8 cellular contexts compared by ENCODE assay signal in the genomic region with DNA sequence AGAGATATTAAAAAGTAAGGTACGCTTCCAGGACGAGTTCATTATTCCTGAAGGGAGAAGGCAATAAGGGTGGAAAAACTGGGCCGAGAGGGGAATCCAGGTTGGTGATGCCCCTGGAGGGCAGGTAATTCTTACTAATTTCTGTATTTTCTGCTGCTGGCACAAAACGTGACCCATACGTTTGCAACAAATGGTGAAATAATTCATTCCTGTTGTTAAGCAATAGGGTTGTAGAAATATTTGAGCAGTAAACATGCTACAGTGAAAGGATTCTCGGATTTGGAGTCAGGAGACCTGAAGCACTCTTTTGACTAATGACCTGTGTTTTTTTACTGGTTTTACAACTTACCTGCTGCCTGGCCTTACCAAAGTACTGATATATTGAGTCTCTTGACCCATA. TPM values are rescaled to one million over a fixed set of nuclear protein-coding genes. Genes with fewer than 3 reads are reported as not detected.
A peak's percentile ranks its signal among the peaks of the same experiment; 100 is the strongest.
DNase-seq lines count a peak whose midpoint lies in the region; ATAC-seq and TF ChIP-seq lines count a peak whose summit lies in the region.

No MANE protein-coding gene starts in this region.

- H3F3A ChIP-seq in smooth muscle cell (ENCODE audit: low read depth): peaks cover 36% of the 10 kb centered on the region

- no peaks in the 10 kb centered on the region for H3K27me3 Mint-ChIP-seq in activated T-helper 1 cell treated with anti-CD3 and anti-CD28 coated beads, Interleukin-12 subunit alpha, Interleukin-12 subunit beta, Interleukin-2, Interleukin-4 antibody, amounts not matched to agents 30 ng/mL and 10 ng/mL and 1 ng/mL, durations not matched to agents 14 hours and 24 hours and 36 hours (ENCODE audit: insufficient read depth)

- H3K27ac ChIP-seq in HEK293 (ENCODE audit: extremely low read depth, low read depth, low read length): no peak overlapping the region
- H3K27ac ChIP-seq in smooth muscle cell (ENCODE audit: low read depth): peak overlapping the region; percentile 98

- peaks cover 46% of the 10 kb centered on the region for H3K79me2 ChIP-seq in smooth muscle cell (ENCODE audit: low read depth)

- no peak for ATAC-seq in GM19463 (IDR thresholded peaks at IDR 0.05; ENCODE audit: unreplicated experiment)

- H3K4me3 ChIP-seq in HEK293 (ENCODE audit: low read depth, low read length): peak overlapping the region; percentile 73
- peak overlapping the region; percentile 99 for H3K4me3 ChIP-seq in iPS-11a (ENCODE audit: low read depth, low read length)
- H3K4me3 ChIP-seq in smooth muscle cell: peak overlapping the region; percentile 93

- CTCF ChIA-PET in HEK293 (lab: Yijun Ruan, JAX): interaction anchor here (0.6 kb wide), 1 partner anchor 594 kb away, joined by 3 read pairs; no protein-coding TSS in a partner anchor
- CTCF ChIA-PET in GM10248 (lab: Yijun Ruan, JAX): no interaction called here

- H4K20me1 ChIP-seq in smooth muscle cell (ENCODE audit: low read depth): no peaks in the 10 kb centered on the region

- TF ChIP-seq CTCF in HEK293 (tag by site-specific recombination; IDR thresholded peaks at IDR 0.05) (no peak), smooth muscle cell (IDR thresholded peaks at IDR 0.05; ENCODE audit: borderline replicate concordance, insufficient read depth, poor library complexity, severe bottlenecking) (no peak), GM10248 (IDR thresholded peaks at IDR 0.05; ENCODE audit: control extremely low read depth, extremely low read depth, low read depth, missing control alignments) (no peak)

- H3K27ac Mint-ChIP-seq in activated T-helper 1 cell treated with anti-CD3 and anti-CD28 coated beads, Interleukin-12 subunit alpha, Interleukin-12 subunit beta, Interleukin-2, Interleukin-4 antibody, amounts not matched to agents 30 ng/mL and 10 ng/mL and 1 ng/mL, durations not matched to agents 14 hours and 24 hours and 36 hours: peak overlapping the region; percentile 94

- peak overlapping the region; percentile 92 for H3K4me2 ChIP-seq in smooth muscle cell

- H3K9ac ChIP-seq in smooth muscle cell (ENCODE audit: low read depth): peak overlapping the region; percentile 97

- in situ Hi-C loops in G401 (cut with HindIII; ENCODE audit: low sequenced_read_pairs): no loop called here

- H3K36me3 Mint-ChIP-seq in activated T-helper 1 cell treated with anti-CD3 and anti-CD28 coated beads, Interleukin-12 subunit alpha, Interleukin-12 subunit beta, Interleukin-2, Interleukin-4 antibody, amounts not matched to agents 30 ng/mL and 10 ng/mL and 1 ng/mL, durations not matched to agents 14 hours and 24 hours and 36 hours (ENCODE audit: low read depth): peaks cover 16% of the 10 kb centered on the region

- DNase-seq in activated T-helper 1 cell treated with anti-CD3 and anti-CD28 coated beads, Interleukin-12 subunit alpha, Interleukin-12 subunit beta, Interleukin-2, Interleukin-4 antibody, amounts not matched to agents 30 ng/mL and 10 ng/mL and 1 ng/mL, durations not matched to agents 14 hours and 24 hours and 36 hours (ENCODE audit: low spot score): no peak
- DNase-seq in smooth muscle cell (lab: John Stamatoyannopoulos, UW; ENCODE audit: unreplicated experiment): no peak
- DNase-seq in NCI-H1694 (lab: John Stamatoyannopoulos, UW): no peak
- DNase-seq in GM10248 (ENCODE audit: extremely low spot score): no peak
- DNase-seq in G401 (ENCODE audit: low spot score): no peak

- H3K36me3 ChIP-seq in HEK293 (ENCODE audit: control insufficient read depth in 2 of 2, insufficient read depth in 1 of 2, low read length in 2 of 2) (peaks cover 3 to 40% of the 10 kb centered on the region in 2 experiments; a peak in 2 of 3 replicates), smooth muscle cell (ENCODE audit: low read depth) (no peaks in the 10 kb centered on the region)

- H3K27me3 ChIP-seq in smooth muscle cell (ENCODE audit: low read depth): no peaks in the 10 kb centered on the region

- WGBS in smooth muscle cell (ENCODE audit: low lambda C conversion rate): 19% methylated on average over 6 of the region's 6 CpGs

- H2AFZ ChIP-seq in smooth muscle cell (ENCODE audit: low read depth): peak overlapping the region; percentile 76

- intact Hi-C loops in activated T-helper 1 cell treated with anti-CD3 and anti-CD28 coated beads, Interleukin-12 subunit alpha, Interleukin-12 subunit beta, Interleukin-2, Interleukin-4 antibody, amounts not matched to agents 30 ng/mL and 10 ng/mL and 1 ng/mL, durations not matched to agents 14 hours and 24 hours and 36 hours (cut with micrococcal nuclease): loop anchor here (1.0 to 5.0 kb wide), 11 partner anchors 22 to 292 kb away; a partner anchor contains a TSS

- H3K9me3 Mint-ChIP-seq in activated T-helper 1 cell treated with anti-CD3 and anti-CD28 coated beads, Interleukin-12 subunit alpha, Interleukin-12 subunit beta, Interleukin-2, Interleukin-4 antibody, amounts not matched to agents 30 ng/mL and 10 ng/mL and 1 ng/mL, durations not matched to agents 14 hours and 24 hours and 36 hours: no peaks in the 10 kb centered on the region

- 0 out of 2 replicates have a peak, but pooled peaks cover 3% of the 10 kb centered on the region for H3K4me1 ChIP-seq in HEK293 (ENCODE audit: control insufficient read depth, insufficient read depth, low read length)
- H3K4me1 ChIP-seq in smooth muscle cell (ENCODE audit: low read depth): peaks cover 16% of the 10 kb centered on the region

- peaks cover 40% of the 10 kb centered on the region for H3K4me1 Mint-ChIP-seq in activated T-helper 1 cell treated with anti-CD3 and anti-CD28 coated beads, Interleukin-12 subunit alpha, Interleukin-12 subunit beta, Interleukin-2, Interleukin-4 antibody, amounts not matched to agents 30 ng/mL and 10 ng/mL and 1 ng/mL, durations not matched to agents 14 hours and 24 hours and 36 hours (ENCODE audit: low read depth)

- H3K9me3 ChIP-seq in HEK293 (ENCODE audit: control insufficient read depth, insufficient read depth, low read depth, low read length) (no peaks in the 10 kb centered on the region), smooth muscle cell (replicated peaks; ENCODE audit: low read depth) (no peaks in the 10 kb centered on the region)

- POLR2A ChIA-PET in HEK293 (lab: Yijun Ruan, JAX) (interaction anchor here (1.0 to 1.4 kb wide), 5 partner anchors 8 to 291 kb away, joined by 3 to 9 read pairs (median 5); a partner anchor contains a TSS), GM10248 (lab: Yijun Ruan, JAX) (interaction anchor here (1.0 kb wide), 1 partner anchor 293 kb away, joined by 6 read pairs; a partner anchor contains a TSS)

- H3K4me3 Mint-ChIP-seq in activated T-helper 1 cell treated with anti-CD3 and anti-CD28 coated beads, Interleukin-12 subunit alpha, Interleukin-12 subunit beta, Interleukin-2, Interleukin-4 antibody, amounts not matched to agents 30 ng/mL and 10 ng/mL and 1 ng/mL, durations not matched to agents 14 hours and 24 hours and 36 hours: peak overlapping the region; percentile 93

TF ChIP-seq in HEK293, 187 proteins besides CTCF, POLR2A, EP300 and RAD21:
- TF ChIP-seq ZNF792 (tag by site-specific recombination; IDR thresholded peaks at IDR 0.05) (no peak), REPIN1 (tag by site-specific recombination; IDR thresholded peaks at IDR 0.05; ENCODE audit: low read depth) (no peak), KLF7 (tag by site-specific recombination; IDR thresholded peaks at IDR 0.05; ENCODE audit: borderline replicate concordance) (no peak), ZBTB48 (tag by site-specific recombination; IDR thresholded peaks at IDR 0.05) (no peak), ZNF266 (tag by site-specific recombination; IDR thresholded peaks at IDR 0.05; ENCODE audit: low read depth) (no peak), ZNF560 (tag by site-specific recombination; IDR thresholded peaks at IDR 0.05; ENCODE audit: borderline replicate concordance) (no peak)
- TF ChIP-seq, protein P1, sequence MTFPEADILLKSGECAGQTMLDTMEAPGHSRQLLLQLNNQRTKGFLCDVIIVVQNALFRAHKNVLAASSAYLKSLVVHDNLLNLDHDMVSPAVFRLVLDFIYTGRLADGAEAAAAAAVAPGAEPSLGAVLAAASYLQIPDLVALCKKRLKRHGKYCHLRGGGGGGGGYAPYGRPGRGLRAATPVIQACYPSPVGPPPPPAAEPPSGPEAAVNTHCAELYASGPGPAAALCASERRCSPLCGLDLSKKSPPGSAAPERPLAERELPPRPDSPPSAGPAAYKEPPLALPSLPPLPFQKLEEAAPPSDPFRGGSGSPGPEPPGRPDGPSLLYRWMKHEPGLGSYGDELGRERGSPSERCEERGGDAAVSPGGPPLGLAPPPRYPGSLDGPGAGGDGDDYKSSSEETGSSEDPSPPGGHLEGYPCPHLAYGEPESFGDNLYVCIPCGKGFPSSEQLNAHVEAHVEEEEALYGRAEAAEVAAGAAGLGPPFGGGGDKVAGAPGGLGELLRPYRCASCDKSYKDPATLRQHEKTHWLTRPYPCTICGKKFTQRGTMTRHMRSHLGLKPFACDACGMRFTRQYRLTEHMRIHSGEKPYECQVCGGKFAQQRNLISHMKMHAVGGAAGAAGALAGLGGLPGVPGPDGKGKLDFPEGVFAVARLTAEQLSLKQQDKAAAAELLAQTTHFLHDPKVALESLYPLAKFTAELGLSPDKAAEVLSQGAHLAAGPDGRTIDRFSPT (tag by site-specific recombination; IDR thresholded peaks at IDR 0.05): no peak
- TF ChIP-seq, protein P2, sequence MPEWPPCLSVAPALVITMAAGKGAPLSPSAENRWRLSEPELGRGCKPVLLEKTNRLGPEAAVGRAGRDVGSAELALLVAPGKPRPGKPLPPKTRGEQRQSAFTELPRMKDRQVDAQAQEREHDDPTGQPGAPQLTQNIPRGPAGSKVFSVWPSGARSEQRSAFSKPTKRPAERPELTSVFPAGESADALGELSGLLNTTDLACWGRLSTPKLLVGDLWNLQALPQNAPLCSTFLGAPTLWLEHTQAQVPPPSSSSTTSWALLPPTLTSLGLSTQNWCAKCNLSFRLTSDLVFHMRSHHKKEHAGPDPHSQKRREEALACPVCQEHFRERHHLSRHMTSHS (tag by site-specific recombination; IDR thresholded peaks at IDR 0.05): no peak

RNA-seq across cellular contexts. Expression of a gene that starts 0.7 kb away (rescaled TPM):
- total RNA-seq in activated T-helper 1 cell treated with anti-CD3 and anti-CD28 coated beads, Interleukin-12 subunit alpha, Interleukin-12 subunit beta, Interleukin-2, Interleukin-4 antibody, amounts not matched to agents 30 ng/mL and 10 ng/mL and 1 ng/mL, durations not matched to agents 14 hours and 24 hours and 36 hours: 3.3 and 3.5 TPM in 2 replicates
- 16.4 and 17.8 TPM in 2 replicates for total RNA-seq in smooth muscle cell
- 10.6 and 16.2 TPM in 2 replicates for polyA plus RNA-seq in smooth muscle cell
- 5.1 and 15.1 TPM in 2 replicates for total RNA-seq in G401 (2014; rRNA removed; shearing (Covaris generic))

RNA-seq across cellular contexts. Expression of a gene that starts 35.9 kb away (rescaled TPM):
- total RNA-seq in activated T-helper 1 cell treated with anti-CD3 and anti-CD28 coated beads, Interleukin-12 subunit alpha, Interleukin-12 subunit beta, Interleukin-2, Interleukin-4 antibody, amounts not matched to agents 30 ng/mL and 10 ng/mL and 1 ng/mL, durations not matched to agents 14 hours and 24 hours and 36 hours: 62.2 and 62.8 TPM in 2 replicates
- total RNA-seq in smooth muscle cell: 56.7 and 92.6 TPM in 2 replicates
- polyA plus RNA-seq in smooth muscle cell: 15.9 and 17.5 TPM in 2 replicates
- total RNA-seq in G401 (2014; rRNA removed; shearing (Covaris generic)): 10.8 and 22.3 TPM in 2 replicates
